In genomic region chr4:86484241-86484640, GRCh38 we compare ENCODE assay signal across 17 cellular contexts.
DNase-seq lines count a peak whose midpoint lies in the region; ATAC-seq and TF ChIP-seq lines count a peak whose summit lies in the region.
"Had no signal": no experiment of that assay in that cellular context is flagged by ENCODE, and none has a peak within 500 bp of the region (broad histone marks: within the 10 kb centered on the region; RNA-seq: fewer than 3 reads in every experiment).

No MANE protein-coding gene starts in this region.

- no peaks in the 10 kb centered on the region for H3K4me1 Mint-ChIP-seq in activated CD8-positive, alpha-beta T cell treated with anti-CD3 and anti-CD28 coated beads for 36 hours (ENCODE audit: low read depth)

- H3K36me3 ChIP-seq in heart right ventricle, result no peaks in the 10 kb centered on the region
- H3K36me3 ChIP-seq: right lobe of liver, SJSA1 had no signal

- peaks cover 0 to 4% (median 0%) of the 10 kb centered on the region in 9 donors for H3K4me1 ChIP-seq in heart right ventricle
- H3K4me1 ChIP-seq: right lobe of liver, SJSA1 had no signal

- intact Hi-C loops in activated CD8-positive, alpha-beta T cell treated with anti-CD3 and anti-CD28 coated beads for 36 hours (cut with micrococcal nuclease), result no loop called here
- intact Hi-C loops in heart right ventricle (cut with DNase I), result no loop called here

- 88 to 91% methylated on average over 3 of the region's 3 CpGs for WGBS in heart right ventricle, 2 donors

- H3K36me3 Mint-ChIP-seq in activated CD8-positive, alpha-beta T cell treated with anti-CD3 and anti-CD28 coated beads for 36 hours (ENCODE audit: low read depth), result no peaks in the 10 kb centered on the region
- H3K36me3 Mint-ChIP-seq: mesothelial cell of epicardium had no signal

- H3K27me3 Mint-ChIP-seq in activated CD8-positive, alpha-beta T cell treated with anti-CD3 and anti-CD28 coated beads for 36 hours, result no peaks in the 10 kb centered on the region

- DNase-seq in GF-D8 (lab: John Stamatoyannopoulos, UW), result peak; percentile 53
- DNase-seq in LHCN-M2 (ENCODE audit: low read depth), result peak; percentile 44
- DNase-seq in choroid plexus epithelial cell (ENCODE audit: low read depth), result peak; percentile 67
- DNase-seq in activated CD8-positive, alpha-beta T cell treated with anti-CD3 and anti-CD28 coated beads for 36 hours, result no peak
- no peak for DNase-seq in GM10248 (ENCODE audit: extremely low spot score)
- no peak for DNase-seq in heart right ventricle
- no peak for DNase-seq in stimulated activated naive CD4-positive, alpha-beta T cell (lab: John Stamatoyannopoulos, UW)
- DNase-seq: activated CD4-positive, CD25-positive, alpha-beta regulatory T cell treated with anti-CD3 and anti-CD28 coated beads, Interleukin-2, amount 50 U/mL, for 72 hours; activated effector memory CD4-positive, alpha-beta T cell treated with Interleukin-2 at 50 U/mL for 16 hours; amniotic stem cell; hypothalamus; NCI-H1930; NCI-H524; right lobe of liver had no signal

- H3K9me3 Mint-ChIP-seq in activated CD8-positive, alpha-beta T cell treated with anti-CD3 and anti-CD28 coated beads for 36 hours, result no peaks in the 10 kb centered on the region

- no peak for TF ChIP-seq CTCF in choroid plexus epithelial cell (conservative IDR thresholded peaks at IDR 0.05; ENCODE audit: low read depth, low read length)
- TF ChIP-seq CTCF in activated CD8-positive, alpha-beta T cell treated with anti-CD3 and anti-CD28 coated beads for 36 hours (IDR thresholded peaks at IDR 0.05), result no peak
- no peak for TF ChIP-seq CTCF in GM10248 (IDR thresholded peaks at IDR 0.05; ENCODE audit: control extremely low read depth, extremely low read depth, low read depth, missing control alignments)
- TF ChIP-seq CTCF in heart right ventricle (IDR thresholded peaks at IDR 0.05), result no peak

- CTCF ChIA-PET in activated CD8-positive, alpha-beta T cell treated with anti-CD3 and anti-CD28 coated beads for 36 hours (lab: Charles Lee), result interaction anchor here (1.0 to 1.1 kb wide), 2 partner anchors 10 to 15 kb away, joined by 3 to 4 read pairs; no protein-coding TSS in a partner anchor
- CTCF ChIA-PET in GM10248 (lab: Yijun Ruan, JAX), result interaction anchor here (10.2 kb wide), 1 partner anchor 14 kb away, joined by 112 read pairs; no protein-coding TSS in a partner anchor

- POLR2A ChIA-PET in activated CD8-positive, alpha-beta T cell treated with anti-CD3 and anti-CD28 coated beads for 36 hours (lab: Charles Lee), result no interaction called here
- POLR2A ChIA-PET in GM10248 (lab: Yijun Ruan, JAX), result no interaction called here

- no peak overlapping the region for H3K4me3 Mint-ChIP-seq in activated CD8-positive, alpha-beta T cell treated with anti-CD3 and anti-CD28 coated beads for 36 hours
- H3K4me3 Mint-ChIP-seq: mesothelial cell of epicardium had no signal

- no peak overlapping the region for H3K4me3 ChIP-seq in choroid plexus epithelial cell (ENCODE audit: low read depth, low read length)
- H3K4me3 ChIP-seq in heart right ventricle, result no peak overlapping the region
- H3K4me3 ChIP-seq: right lobe of liver, SJSA1 had no signal

- peak; percentile 56 for ATAC-seq in HG02610 (IDR thresholded peaks at IDR 0.05; ENCODE audit: unreplicated experiment)
- ATAC-seq in activated CD8-positive, alpha-beta T cell treated with anti-CD3 and anti-CD28 coated beads for 36 hours, result no peak
- ATAC-seq in heart right ventricle, result no peak
- ATAC-seq: right lobe of liver had no signal

- H3K27ac ChIP-seq in heart right ventricle, result no peak overlapping the region
- H3K27ac ChIP-seq: right lobe of liver, SJSA1 had no signal

- H3K27ac Mint-ChIP-seq in activated CD8-positive, alpha-beta T cell treated with anti-CD3 and anti-CD28 coated beads for 36 hours, result no peak overlapping the region
- H3K27ac Mint-ChIP-seq: mesothelial cell of epicardium had no signal

- no peaks in the 10 kb centered on the region for H3K9me3 ChIP-seq in heart right ventricle
- H3K9me3 ChIP-seq: right lobe of liver, SJSA1 had no signal

- no peaks in the 10 kb centered on the region for H3K27me3 ChIP-seq in heart right ventricle
- H3K27me3 ChIP-seq: right lobe of liver, SJSA1 had no signal

Comparison
In these comparisons a context has a peak if more than half of its experiments do, and no peak if none do; other contexts are left out.
1. DNase-seq: peak in GF-D8 (single experiment), LHCN-M2 (single experiment) and choroid plexus epithelial cell (single experiment); none in activated CD8-positive, alpha-beta T cell treated with anti-CD3 and anti-CD28 coated beads for 36 hours (single experiment), GM10248 (single experiment), heart right ventricle (0 of 2) and stimulated activated naive CD4-positive, alpha-beta T cell (0 of 6).